8 cellular contexts compared by ENCODE assay signal in the genomic region with DNA sequence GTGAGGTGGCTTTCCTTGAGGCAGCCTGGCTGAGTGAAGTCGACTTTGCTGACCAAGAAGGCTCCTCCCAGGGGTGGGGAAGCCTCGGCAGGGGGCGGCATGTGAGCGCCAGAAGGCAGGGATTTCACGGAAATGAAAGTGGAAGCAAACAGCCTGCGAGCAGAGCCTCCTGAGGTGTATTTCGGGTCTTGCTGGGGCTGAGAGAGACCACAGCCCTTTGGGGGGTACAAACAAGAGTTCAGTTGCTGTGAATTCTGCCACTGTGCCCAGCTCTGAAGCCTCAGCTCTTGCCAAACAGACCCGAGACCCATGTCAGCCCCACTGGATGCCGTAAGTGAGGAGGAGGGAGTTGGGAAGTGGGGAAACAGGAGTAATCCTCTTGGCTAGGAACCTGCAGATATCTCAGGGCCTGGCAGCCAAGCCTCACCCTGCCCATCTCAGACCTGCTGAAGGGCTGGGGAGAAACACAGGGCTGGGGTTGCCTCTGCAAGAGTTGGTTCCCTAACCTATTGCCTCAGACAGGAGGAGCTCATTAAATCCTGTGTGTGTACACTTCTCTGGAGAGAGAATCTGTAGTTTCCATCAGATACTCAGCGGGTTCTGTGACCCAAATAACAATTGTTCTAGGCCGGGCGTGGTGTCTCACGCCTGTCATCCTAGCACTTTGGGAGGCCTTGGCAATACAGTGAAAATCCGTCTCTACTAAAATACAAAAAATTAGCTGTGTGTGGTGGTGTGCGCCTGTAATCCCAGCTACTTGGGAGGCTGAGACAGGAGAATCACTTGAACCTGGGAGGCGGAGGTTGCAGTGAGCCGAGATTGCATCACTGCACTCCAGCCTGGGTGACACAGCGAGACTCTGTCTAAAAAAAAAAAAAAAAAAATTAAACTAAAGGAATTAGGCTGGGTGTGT. TPM values are rescaled to one million over a fixed set of nuclear protein-coding genes. Genes with fewer than 3 reads are reported as not detected.
DNase-seq lines count a peak whose midpoint lies in the region; ATAC-seq, FAIRE-seq and TF ChIP-seq lines count a peak whose summit lies in the region.

A gene (plus strand): TSS at position 146 of the 913 bp plus-strand sequence. CDS start 164 bp downstream, at position 310.

- CTCF ChIA-PET in A549 (lab: Yijun Ruan, JAX) (interaction anchor here (0.8 to 1.6 kb wide), 8 partner anchors 10 to 216 kb away, joined by 3 to 13 read pairs (median 3); a partner anchor contains a TSS), Panc1 (lab: Charles Lee) (no interaction called here)

- no peak for FAIRE-seq in A549 (lab: Jason Lieb, UNC)

- H3K9me3 ChIP-seq in A549 (no peaks in the 10 kb centered on the region), Panc1 (ENCODE audit: control insufficient read depth, insufficient read depth, low read depth, low read length) (no peaks in the 10 kb centered on the region)

- H3K36me3 Mint-ChIP-seq in activated T-cell treated with anti-CD3 and anti-CD28 coated beads, Interleukin-2, amount 50 U/mL, for 4 hours (ENCODE audit: insufficient read depth), result peaks cover 19% of the 10 kb centered on the region
- peaks cover 60% of the 10 kb centered on the region for H3K36me3 Mint-ChIP-seq in stimulated activated effector memory CD8-positive, alpha-beta T cell treated with anti-CD3 and anti-CD28 coated beads, Interleukin-12 subunit alpha, Interleukin-12 subunit beta, amount 100 ng/mL, for 72 hours

- no peaks in the 10 kb centered on the region for H3K27me3 Mint-ChIP-seq in activated T-cell treated with anti-CD3 and anti-CD28 coated beads, Interleukin-2, amount 50 U/mL, for 4 hours (ENCODE audit: low read depth)

- TF ChIP-seq CTCF in A549 (IDR thresholded peaks at IDR 0.05), result peak; percentile 41
- TF ChIP-seq CTCF in Panc1 (IDR thresholded peaks at IDR 0.05), result no peak

- peak within 1 kb of the TSS; percentile 85 for H3K4me2 ChIP-seq in A549

- TF ChIP-seq RAD21 in A549 (conservative IDR thresholded peaks at IDR 0.05 in 1 of 2, IDR thresholded peaks at IDR 0.05 in 1 of 2), result peak; percentile 59 to 66

- peaks cover 26% of the 10 kb centered on the region for H3K4me1 Mint-ChIP-seq in activated T-cell treated with anti-CD3 and anti-CD28 coated beads, Interleukin-2, amount 50 U/mL, for 4 hours (ENCODE audit: low read depth)
- peaks cover 22% of the 10 kb centered on the region for H3K4me1 Mint-ChIP-seq in stimulated activated effector memory CD8-positive, alpha-beta T cell treated with anti-CD3 and anti-CD28 coated beads, Interleukin-12 subunit alpha, Interleukin-12 subunit beta, amount 100 ng/mL, for 72 hours

- H3K27ac ChIP-seq in A549 (peak within 1 kb of the TSS; percentile 83 to 92), Panc1 (ENCODE audit: low read length) (peak within 1 kb of the TSS; percentile 92)

- DNase-seq in A549 (ENCODE audit: low read depth in 1 of 2, low spot score in 1 of 2), result peak; percentile 80 to 85
- DNase-seq in Panc1 (ENCODE audit: low read depth, low spot score), result no peak
- DNase-seq in activated T-cell treated with anti-CD3 and anti-CD28 coated beads, Interleukin-2, amount 50 U/mL, for 4 hours, result peak; percentile 80
- DNase-seq in myocyte (ENCODE audit: low read depth), result peak; percentile 78
- DNase-seq in stimulated activated effector memory CD8-positive, alpha-beta T cell treated with anti-CD3 and anti-CD28 coated beads, Interleukin-12 subunit alpha, Interleukin-12 subunit beta, amount 100 ng/mL, for 72 hours (ENCODE audit: low spot score in 2 of 2), result peak; percentile 63 to 88

- peak within 1 kb of the TSS; percentile 44 for H3K4me3 ChIP-seq in A549
- peak within 1 kb of the TSS; percentile 64 to 92 for H3K4me3 ChIP-seq in Panc1 (ENCODE audit: low read depth in 2 of 2, low read length in 2 of 2)

- intact Hi-C loops in Panc1 (cut with micrococcal nuclease; ENCODE audit: unreplicated experiment), result no loop called here

- TF ChIP-seq EP300 in A549 (IDR thresholded peaks at IDR 0.05), result no peak

- peak within 1 kb of the TSS; percentile 99 for H3K27ac Mint-ChIP-seq in stimulated activated effector memory CD8-positive, alpha-beta T cell treated with anti-CD3 and anti-CD28 coated beads, Interleukin-12 subunit alpha, Interleukin-12 subunit beta, amount 100 ng/mL, for 72 hours

- peak within 1 kb of the TSS; percentile 98 for H3K4me3 Mint-ChIP-seq in activated T-cell treated with anti-CD3 and anti-CD28 coated beads, Interleukin-2, amount 50 U/mL, for 4 hours
- peak within 1 kb of the TSS; percentile 99 for H3K4me3 Mint-ChIP-seq in stimulated activated effector memory CD8-positive, alpha-beta T cell treated with anti-CD3 and anti-CD28 coated beads, Interleukin-12 subunit alpha, Interleukin-12 subunit beta, amount 100 ng/mL, for 72 hours

- H3K9me3 Mint-ChIP-seq in activated T-cell treated with anti-CD3 and anti-CD28 coated beads, Interleukin-2, amount 50 U/mL, for 4 hours, result no peaks in the 10 kb centered on the region
- H3K9me3 Mint-ChIP-seq in stimulated activated effector memory CD8-positive, alpha-beta T cell treated with anti-CD3 and anti-CD28 coated beads, Interleukin-12 subunit alpha, Interleukin-12 subunit beta, amount 100 ng/mL, for 72 hours, result no peaks in the 10 kb centered on the region

- in situ Hi-C loops in Panc1 (cut with HindIII; ENCODE audit: low pct_unique_long_range_greater_than_20kb, low sequenced_read_pairs), result no loop called here

- TF ChIP-seq POLR2A in A549 (IDR thresholded peaks at IDR 0.05; ENCODE audit: low read length), result peak; percentile 41; the same call in 1 of the 2 replicates

- H3K4me1 ChIP-seq in A549 (peaks cover 32% of the 10 kb centered on the region; the same call in 2 of the 3 replicates), Panc1 (ENCODE audit: control insufficient read depth, insufficient read depth, low read length) (peaks cover 5% of the 10 kb centered on the region; the same call in 1 of the 2 replicates)

- no peaks in the 10 kb centered on the region for H3K27me3 ChIP-seq in Panc1 (ENCODE audit: control insufficient read depth, insufficient read depth, low read length)

- H3K36me3 ChIP-seq in Panc1 (ENCODE audit: control insufficient read depth, insufficient read depth, low read length), result no peaks in the 10 kb centered on the region

- 44% methylated on average over 18 of the region's 18 CpGs for WGBS in A549 (ENCODE audit: missing lambda C conversion rate)

- POLR2A ChIA-PET in A549 (lab: Yijun Ruan, JAX), result interaction anchor here (1.0 to 1.9 kb wide), 4 partner anchors 9 to 309 kb away, joined by 3 to 44 read pairs (median 4); a partner anchor contains a TSS
- POLR2A ChIA-PET in Panc1 (lab: Charles Lee), result interaction anchor here (1.0 kb wide), 1 partner anchor 9 kb away, joined by 3 read pairs; no protein-coding TSS in a partner anchor

- ATAC-seq in A549 (peak; percentile 82 to 84), GM18520 (IDR thresholded peaks at IDR 0.05; ENCODE audit: unreplicated experiment) (peak; percentile 61), HG03442 (IDR thresholded peaks at IDR 0.05; ENCODE audit: unreplicated experiment) (peak; percentile 60), Panc1 (peak; percentile 85), esophagus mucosa (peak; percentile 59)
- peak; percentile 98 for ATAC-seq in activated T-cell treated with anti-CD3 and anti-CD28 coated beads, Interleukin-2, amount 50 U/mL, for 4 hours
- peak; percentile 97 for ATAC-seq in stimulated activated effector memory CD8-positive, alpha-beta T cell treated with anti-CD3 and anti-CD28 coated beads, Interleukin-12 subunit alpha, Interleukin-12 subunit beta, amount 100 ng/mL, for 72 hours

- no TSS peak for BruUV-seq in Panc1 (replicated peaks; lab: Mats Ljungman, UMichigan)

TF ChIP-seq in A549, 52 proteins besides CTCF, POLR2A, EP300 and RAD21:
- TF ChIP-seq RFX5 (IDR thresholded peaks at IDR 0.05), result no peak
- peak; percentile 11 to 58; a peak in 1 of 5 replicates for TF ChIP-seq JUN (IDR thresholded peaks at IDR 0.05)
- peak; percentile 68; the same call in 1 of the 2 replicates for TF ChIP-seq PHF8 (IDR thresholded peaks at IDR 0.05; ENCODE audit: borderline replicate concordance, low read depth)
- TF ChIP-seq, protein P1, sequence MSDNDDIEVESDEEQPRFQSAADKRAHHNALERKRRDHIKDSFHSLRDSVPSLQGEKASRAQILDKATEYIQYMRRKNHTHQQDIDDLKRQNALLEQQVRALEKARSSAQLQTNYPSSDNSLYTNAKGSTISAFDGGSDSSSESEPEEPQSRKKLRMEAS (IDR thresholded peaks at IDR 0.05), result peak; percentile 64
- peak; percentile 22 for TF ChIP-seq MAFK (IDR thresholded peaks at IDR 0.05; ENCODE audit: partially characterized antibody)
- TF ChIP-seq, protein P2, sequence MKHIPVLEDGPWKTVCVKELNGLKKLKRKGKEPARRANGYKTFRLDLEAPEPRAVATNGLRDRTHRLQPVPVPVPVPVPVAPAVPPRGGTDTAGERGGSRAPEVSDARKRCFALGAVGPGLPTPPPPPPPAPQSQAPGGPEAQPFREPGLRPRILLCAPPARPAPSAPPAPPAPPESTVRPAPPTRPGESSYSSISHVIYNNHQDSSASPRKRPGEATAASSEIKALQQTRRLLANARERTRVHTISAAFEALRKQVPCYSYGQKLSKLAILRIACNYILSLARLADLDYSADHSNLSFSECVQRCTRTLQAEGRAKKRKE (CRISPR knock-in tag; IDR thresholded peaks at IDR 0.05; ENCODE audit: low read depth), result no peak

RNA-seq across cellular contexts. Expression of the gene that starts here (rescaled TPM):
- 20.2 and 21.3 TPM in 2 replicates for polyA plus RNA-seq in A549 (2011; rRNA removed)
- polyA plus RNA-seq in A549 (2012; cell fraction: cytosol; rRNA removed), result 15.4 and 17.0 TPM in 2 replicates
- polyA plus RNA-seq in A549 (2012; cell fraction: nucleus; rRNA removed), result 21.1 and 22.2 TPM in 2 replicates
- polyA plus RNA-seq in A549 (2017; fragmentation: RNase III; extraction: RNeasy Plus Mini Kit Qiagen cat#74134 plus additional on column Dnase treatment), result 10.6 to 12.9 TPM (median 10.8 TPM) in 3 replicates
- polyA minus RNA-seq in A549 (2011; rRNA and poly(A)+ RNA removed), result 15.6 and 18.7 TPM in 2 replicates
- total RNA-seq in Panc1 (2021; ENCODE audit: unreplicated experiment), result 42.6 TPM
- polyA plus RNA-seq in Panc1 (2012; ENCODE audit: insufficient read length), result 41.4 TPM
- total RNA-seq in activated T-cell treated with anti-CD3 and anti-CD28 coated beads, Interleukin-2, amount 50 U/mL, for 4 hours, result 10 to 100 TPM; 26.4 to 46.6 (median 34.1) TPM
- 7.7 TPM for total RNA-seq in esophagus mucosa
- total RNA-seq in myocyte, result 18.5 and 23.6 TPM in 2 replicates
- 25.6 TPM for polyA plus RNA-seq in myocyte (2012)
